In the genomic region with DNA sequence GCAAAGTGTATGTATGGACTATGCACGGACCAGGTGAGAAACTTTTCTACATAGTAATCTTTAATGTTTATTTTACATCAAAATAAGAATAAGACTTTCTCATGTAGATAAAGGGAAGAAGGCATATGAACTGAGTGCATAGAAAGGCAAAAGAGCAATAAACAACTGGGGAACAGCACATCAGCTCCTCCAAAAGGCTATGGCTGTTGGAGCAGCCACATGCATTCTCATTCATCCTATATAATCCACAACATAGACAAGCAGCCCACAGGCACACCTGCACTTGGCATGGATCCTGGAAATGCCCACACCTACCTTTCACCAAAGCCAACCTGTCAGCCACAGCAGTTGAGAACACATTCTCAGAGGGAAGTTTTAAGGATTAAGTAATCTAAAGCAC, we compare ENCODE assay signal across 27 cellular contexts.
DNase-seq lines count a peak whose midpoint lies in the region; FAIRE-seq and TF ChIP-seq lines count a peak whose summit lies in the region.
"Had no signal": no experiment of that assay in that cellular context is flagged by ENCODE, and none has a peak within 500 bp of the region (broad histone marks: within the 10 kb centered on the region; RNA-seq: fewer than 3 reads in every experiment).

No MANE protein-coding gene starts in this region.

- H4K20me1 ChIP-seq in KMS-11 (ENCODE audit: insufficient read depth) = no peaks in the 10 kb centered on the region
- H4K20me1 ChIP-seq: BLaER1 treated with 17β-estradiol and CSF1 and Interleukin-3, amounts not matched to agents 10 nM and 100 nM had no signal

- no peaks in the 10 kb centered on the region for H3K9me3 ChIP-seq in mesenchymal stem cell (ENCODE audit: control insufficient read depth, low read length)
- H3K9me3 ChIP-seq: A549; BLaER1 treated with 17β-estradiol and CSF1 and Interleukin-3, amounts not matched to agents 10 nM and 100 nM; ovary; right lobe of liver; testis had no signal

- no peaks in the 10 kb centered on the region for H3K27me3 Mint-ChIP-seq in chondrocyte (ENCODE audit: low read depth)
- H3K27me3 Mint-ChIP-seq: activated naive CD8-positive, alpha-beta T cell treated with anti-CD3 and anti-CD28 coated beads, Interleukin-2, amount 50 U/mL, for 24 hours; dendritic cell treated with granulocyte-macrophage colony-stimulating factor and Interleukin-4, amounts not matched to agents 40 ng/mL and 50 ng/mL, for 4 days; naive B cell; stimulated activated memory B cell treated with anti-CD40 and anti-IgM and Interleukin-4, amounts not matched to agents 10 μg/mL and 1 μg/mL and 100 μg/mL, for 72 hours had no signal

- H3K4me2 ChIP-seq in KMS-11 = peak overlapping the region; percentile 22; the same call in 1 of the 2 replicates
- no peak overlapping the region for H3K4me2 ChIP-seq in mesenchymal stem cell (ENCODE audit: low read length, poor library complexity, severe bottlenecking)
- H3K4me2 ChIP-seq: A549 had no signal

- no peak overlapping the region for H3K4me3 Mint-ChIP-seq in chondrocyte (ENCODE audit: unreplicated experiment)
- H3K4me3 Mint-ChIP-seq: activated naive CD8-positive, alpha-beta T cell treated with anti-CD3 and anti-CD28 coated beads, Interleukin-2, amount 50 U/mL, for 24 hours; dendritic cell treated with granulocyte-macrophage colony-stimulating factor and Interleukin-4, amounts not matched to agents 40 ng/mL and 50 ng/mL, for 4 days; naive B cell; stimulated activated memory B cell treated with anti-CD40 and anti-IgM and Interleukin-4, amounts not matched to agents 10 μg/mL and 1 μg/mL and 100 μg/mL, for 72 hours had no signal

- no peaks in the 10 kb centered on the region for H3K79me1 ChIP-seq in mesenchymal stem cell (replicated peaks; ENCODE audit: low read length, poor library complexity, severe bottlenecking)

- H3K4me1 Mint-ChIP-seq in chondrocyte (ENCODE audit: low read depth) = peaks cover 57% of the 10 kb centered on the region
- H3K4me1 Mint-ChIP-seq: activated naive CD8-positive, alpha-beta T cell treated with anti-CD3 and anti-CD28 coated beads, Interleukin-2, amount 50 U/mL, for 24 hours; naive B cell; stimulated activated memory B cell treated with anti-CD40 and anti-IgM and Interleukin-4, amounts not matched to agents 10 μg/mL and 1 μg/mL and 100 μg/mL, for 72 hours had no signal

- peak overlapping the region in 1 of 2 experiments; percentile 35 for H3K4ac ChIP-seq in mesenchymal stem cell (ENCODE audit: low read depth in 1 of 2, low read length in 2 of 2)

- H3K4me3 ChIP-seq in KMS-11 (IDR thresholded peaks at IDR 0.05; ENCODE audit: insufficient read depth, low read depth, low read length) = no peak overlapping the region
- no peak overlapping the region for H3K4me3 ChIP-seq in mesenchymal stem cell (ENCODE audit: insufficient read depth in 1 of 2, low read depth in 1 of 2, low read length in 2 of 2)
- H3K4me3 ChIP-seq: A549; BLaER1 treated with 17β-estradiol and CSF1 and Interleukin-3, amounts not matched to agents 10 nM and 100 nM; ovary; right lobe of liver; testis had no signal

- H3K18ac ChIP-seq in mesenchymal stem cell (ENCODE audit: low read depth in 1 of 2, low read length in 2 of 2) = peak overlapping the region; percentile 75 to 87

- no peaks in the 10 kb centered on the region for H3K36me3 Mint-ChIP-seq in chondrocyte (ENCODE audit: low read depth)
- H3K36me3 Mint-ChIP-seq: naive B cell; stimulated activated memory B cell treated with anti-CD40 and anti-IgM and Interleukin-4, amounts not matched to agents 10 μg/mL and 1 μg/mL and 100 μg/mL, for 72 hours had no signal

- H3K27ac ChIP-seq in KMS-11 = peak overlapping the region; percentile 19; the same call in 1 of the 2 replicates
- H3K27ac ChIP-seq in mesenchymal stem cell (ENCODE audit: low read length, poor library complexity, severe bottlenecking) = peak overlapping the region; percentile 82
- H3K27ac ChIP-seq: A549, ovary, right lobe of liver, testis had no signal

- H4K91ac ChIP-seq in mesenchymal stem cell (ENCODE audit: low read length) = peak overlapping the region; percentile 70

- DNase-seq in NCI-H748 (lab: John Stamatoyannopoulos, UW; ENCODE audit: unreplicated experiment) (peak; percentile 21), NCI-H748 treated with DMSO at 0.1 percent for 48 hours (lab: John Stamatoyannopoulos, UW) (no peak), chondrocyte (ENCODE audit: low spot score) (no peak), mesenchymal stem cell (no peak), urothelium cell line (ENCODE audit: low spot score) (no peak)
- DNase-seq in stimulated activated CD4-positive, alpha-beta T cell treated with anti-CD3 and anti-CD28 coated beads, Interleukin-1b, Interleukin-23, amount 100 ng/mL, for 48 hours = no peak
- no peak for DNase-seq in activated CD4-positive, CD25-positive, alpha-beta regulatory T cell (lab: John Stamatoyannopoulos, UW)
- DNase-seq: activated CD4-positive, alpha-beta T cell treated with anti-CD3 and anti-CD28 coated beads, Interleukin-2, amount 50 U/mL, for 4 hours; activated CD8-positive, alpha-beta memory T cell treated with anti-CD3 and anti-CD28 coated beads, Interleukin-2, amount 50 U/mL, for 48 hours; activated effector memory CD4-positive, alpha-beta T cell treated with Interleukin-2 at 50 U/mL for 16 hours; activated naive CD8-positive, alpha-beta T cell treated with anti-CD3 and anti-CD28 coated beads, Interleukin-2, amount 50 U/mL, for 24 hours; Calu3; hypothalamus; mesendoderm; naive B cell; NCI-H1930; NCI-H524 treated with DMSO at 0.1 percent for 48 hours; ovary; right lobe of liver; SHP77 treated with DMSO at 0.1 percent for 48 hours; testis had no signal

- peak overlapping the region; percentile 91 to 92 for H2BK12ac ChIP-seq in mesenchymal stem cell (ENCODE audit: low read length in 2 of 2)

- H3K4me1 ChIP-seq in KMS-11 (ENCODE audit: low read depth, poor library complexity, severe bottlenecking) = peaks cover 23% of the 10 kb centered on the region
- H3K4me1 ChIP-seq in mesenchymal stem cell (ENCODE audit: control insufficient read depth, insufficient read depth, low read depth, low read length) = peaks cover 8% of the 10 kb centered on the region
- H3K4me1 ChIP-seq: A549, right lobe of liver, testis had no signal

- H4K8ac ChIP-seq in mesenchymal stem cell (ENCODE audit: low read length) = peak overlapping the region; percentile 35

- H3K9ac ChIP-seq in KMS-11 (no peak overlapping the region), mesenchymal stem cell (ENCODE audit: low read length) (peak overlapping the region; percentile 67)
- H3K9ac ChIP-seq: BLaER1 treated with 17β-estradiol and CSF1 and Interleukin-3, amounts not matched to agents 10 nM and 100 nM had no signal

- peak overlapping the region; percentile 71 for H2AK5ac ChIP-seq in mesenchymal stem cell (ENCODE audit: low read length, severe bottlenecking)

- TF ChIP-seq CTCF in KMS-11 (conservative IDR thresholded peaks at IDR 0.05; ENCODE audit: low read depth, low read length) = no peak
- no peak for TF ChIP-seq CTCF in chondrocyte (IDR thresholded peaks at IDR 0.05)

- no peak overlapping the region for H3K23ac ChIP-seq in mesenchymal stem cell (ENCODE audit: low read length in 2 of 2)

- no peak overlapping the region for H2BK5ac ChIP-seq in mesenchymal stem cell (ENCODE audit: low read depth, low read length, poor library complexity, severe bottlenecking)

- H2BK15ac ChIP-seq in mesenchymal stem cell (ENCODE audit: low read depth, poor library complexity, severe bottlenecking) = no peak overlapping the region

- H2AFZ ChIP-seq in KMS-11 (ENCODE audit: low read depth) (no peak overlapping the region), mesenchymal stem cell (ENCODE audit: low read depth, low read length) (no peak overlapping the region)

- no CpG with 5 or more reads among the region's 1 CpG for WGBS in mesenchymal stem cell

- no peaks in the 10 kb centered on the region for H3K79me2 ChIP-seq in KMS-11 (ENCODE audit: insufficient read depth, low read depth)

- H3K27me3 ChIP-seq in KMS-11 (ENCODE audit: insufficient read depth, low read depth) = no peaks in the 10 kb centered on the region
- H3K27me3 ChIP-seq in mesenchymal stem cell (ENCODE audit: control insufficient read depth in 1 of 2, insufficient read depth in 1 of 2, low read length in 2 of 2) = no peaks in the 10 kb centered on the region
- H3K27me3 ChIP-seq: BLaER1 treated with 17β-estradiol and CSF1 and Interleukin-3, amounts not matched to agents 10 nM and 100 nM; ovary; right lobe of liver; testis had no signal

- H3K9me3 Mint-ChIP-seq in chondrocyte (ENCODE audit: low read depth) = peaks cover 12% of the 10 kb centered on the region

- FAIRE-seq in urothelium cell line (lab: Jason Lieb, UNC) = no peak
- FAIRE-seq: A549, GM18507 had no signal

- H2BK120ac ChIP-seq in mesenchymal stem cell (ENCODE audit: low read depth, low read length) = no peak overlapping the region

- H3K14ac ChIP-seq in mesenchymal stem cell (ENCODE audit: low read length in 2 of 2) = no peak overlapping the region

- H3K36me3 ChIP-seq in KMS-11 (ENCODE audit: insufficient read depth) = no peaks in the 10 kb centered on the region
- no peaks in the 10 kb centered on the region for H3K36me3 ChIP-seq in mesenchymal stem cell (ENCODE audit: control insufficient read depth in 1 of 2, insufficient read depth in 2 of 2, low read depth in 1 of 2, low read length in 2 of 2)
- H3K36me3 ChIP-seq: BLaER1 treated with 17β-estradiol and CSF1 and Interleukin-3, amounts not matched to agents 10 nM and 100 nM; ovary; right lobe of liver had no signal

- H3K27ac Mint-ChIP-seq in chondrocyte (ENCODE audit: unreplicated experiment) = peak overlapping the region; percentile 92
- H3K27ac Mint-ChIP-seq: activated naive CD8-positive, alpha-beta T cell treated with anti-CD3 and anti-CD28 coated beads, Interleukin-2, amount 50 U/mL, for 24 hours; dendritic cell treated with granulocyte-macrophage colony-stimulating factor and Interleukin-4, amounts not matched to agents 40 ng/mL and 50 ng/mL, for 4 days; naive B cell; stimulated activated memory B cell treated with anti-CD40 and anti-IgM and Interleukin-4, amounts not matched to agents 10 μg/mL and 1 μg/mL and 100 μg/mL, for 72 hours had no signal
